Comparison of ENCODE assay signal across 8 cellular contexts in the genomic region with DNA sequence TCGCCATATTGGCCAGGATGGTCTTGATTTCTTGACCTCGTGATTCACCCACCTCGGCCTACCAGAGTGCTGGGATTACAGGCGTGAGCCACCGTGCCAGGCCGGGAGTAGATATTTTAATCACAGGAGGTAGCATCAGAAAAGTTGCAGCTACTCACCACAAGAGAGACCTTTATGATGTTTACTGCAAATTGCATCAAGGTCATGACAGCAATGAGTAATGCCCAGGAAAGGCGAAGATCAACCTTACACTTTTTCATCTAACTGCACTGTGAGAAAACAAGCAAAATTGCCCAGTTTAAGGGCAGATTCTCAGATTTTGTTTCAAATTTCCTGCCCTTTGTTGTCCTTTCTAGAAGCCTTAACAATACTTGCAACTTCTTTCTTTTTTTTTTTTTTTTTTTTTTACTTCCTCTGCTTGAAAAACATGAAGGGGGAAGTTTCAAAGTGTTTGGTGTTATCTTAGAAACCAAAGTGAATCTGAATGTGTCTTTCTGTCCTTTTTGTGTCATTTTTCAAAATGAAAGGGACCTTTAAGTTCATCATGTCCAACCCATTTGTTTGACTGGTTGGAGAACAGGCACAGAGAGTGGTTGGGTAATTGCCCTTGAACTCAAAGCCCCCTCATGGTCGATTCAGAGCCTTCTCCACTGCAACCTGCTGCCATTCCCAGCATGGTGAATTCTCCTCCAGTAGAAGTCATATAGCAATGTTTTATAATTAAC. TPM values are rescaled to one million over a fixed set of nuclear protein-coding genes. Genes with fewer than 3 reads are reported as not detected.
DNase-seq lines count a peak whose midpoint lies in the region; ATAC-seq, FAIRE-seq and TF ChIP-seq lines count a peak whose summit lies in the region.

No MANE protein-coding gene starts in this region.

- H3K9ac ChIP-seq in HepG2 (ENCODE audit: insufficient read depth, low read depth, low read length): 0 out of 2 replicates have a peak overlapping the region, but pooled peaks have one; percentile 26

- TF ChIP-seq CTCF in CD14-positive monocyte (IDR thresholded peaks at IDR 0.05) (no peak), HepG2 (CRISPR knock-in tag; IDR thresholded peaks at IDR 0.05) (no peak; the same call in 1 of the 2 replicates), type B pancreatic cell (conservative IDR thresholded peaks at IDR 0.05) (no peak)

- peaks cover 99% of the 10 kb centered on the region for H3K79me2 ChIP-seq in HepG2 (ENCODE audit: insufficient read depth, low read length)

- H3K4me3 Mint-ChIP-seq in CD14-positive monocyte (peak overlapping the region; percentile 43 to 80), type B pancreatic cell (no peak overlapping the region)
- H3K4me3 Mint-ChIP-seq in activated T-helper 17 cell treated with anti-CD3 and anti-CD28 coated beads, Interleukin-2, amount 50 U/mL, for 72 hours: peak overlapping the region; percentile 84

- peaks cover 16 to 73% of the 10 kb centered on the region in 2 experiments for H3K36me3 ChIP-seq in HepG2 (replicated peaks in 1 of 2; ENCODE audit: control insufficient read depth in 1 of 2, insufficient read depth in 2 of 2, low read length in 2 of 2)

- peak in 1 of 2 experiments; percentile 46; a peak in 2 of 4 replicates for TF ChIP-seq EP300 in HepG2 (IDR thresholded peaks at IDR 0.05; ENCODE audit: low read depth in 2 of 2, low read length in 2 of 2)
- TF ChIP-seq EP300 in HepG2 (CRISPR knock-in tag; IDR thresholded peaks at IDR 0.05; ENCODE audit: borderline replicate concordance): no peak

- H3K27ac Mint-ChIP-seq in CD14-positive monocyte: peak overlapping the region; percentile 91 to 96 (median 96)
- H3K27ac Mint-ChIP-seq in activated T-helper 17 cell treated with anti-CD3 and anti-CD28 coated beads, Interleukin-2, amount 50 U/mL, for 72 hours: peak overlapping the region; percentile 99
- H3K27ac Mint-ChIP-seq in type B pancreatic cell: no peak overlapping the region

- H3K4me1 Mint-ChIP-seq in CD14-positive monocyte (peaks cover 75% of the 10 kb centered on the region), type B pancreatic cell (ENCODE audit: unreplicated experiment) (peaks cover 38% of the 10 kb centered on the region)
- H3K4me1 Mint-ChIP-seq in activated T-helper 17 cell treated with anti-CD3 and anti-CD28 coated beads, Interleukin-2, amount 50 U/mL, for 72 hours: peaks cover 69% of the 10 kb centered on the region

- DNase-seq in CD14-positive monocyte (ENCODE audit: low spot score): peak; percentile 54
- DNase-seq in KBM-7: peak; percentile 64
- DNase-seq in HepG2 (ENCODE audit: low spot score): peak; percentile 66
- no peak for DNase-seq in NCI-H524 (lab: John Stamatoyannopoulos, UW)
- DNase-seq in NCI-H524 treated with DMSO at 0.1 percent for 48 hours (lab: John Stamatoyannopoulos, UW): no peak
- no peak for DNase-seq in type B pancreatic cell (ENCODE audit: extremely low spot score, unreplicated experiment)

- H2AFZ ChIP-seq in HepG2 (ENCODE audit: low read length): no peak overlapping the region

- no peaks in the 10 kb centered on the region for H3K27me3 ChIP-seq in HepG2 (ENCODE audit: control insufficient read depth in 1 of 2, insufficient read depth in 2 of 2, low read length in 2 of 2)

- peak overlapping the region; percentile 30 for H3K4me2 ChIP-seq in HepG2 (ENCODE audit: low read depth, low read length)

- H3K9me3 Mint-ChIP-seq in CD14-positive monocyte: no peaks in the 10 kb centered on the region
- H3K9me3 Mint-ChIP-seq in activated T-helper 17 cell treated with anti-CD3 and anti-CD28 coated beads, Interleukin-2, amount 50 U/mL, for 72 hours: no peaks in the 10 kb centered on the region
- no peaks in the 10 kb centered on the region for H3K9me3 Mint-ChIP-seq in type B pancreatic cell

- H3K4me3 ChIP-seq in HepG2 (replicated peaks in 1 of 3; ENCODE audit: insufficient read depth in 1 of 3, low read depth in 2 of 3, low read length in 3 of 3): peak overlapping the region in 1 of 3 experiments; percentile 12; a peak in 1 of 6 replicates

- peak; percentile 18 to 19; a peak in 2 of 4 replicates for TF ChIP-seq POLR2A in HepG2 (IDR thresholded peaks at IDR 0.05; ENCODE audit: insufficient read depth in 1 of 2, low read depth in 2 of 2, low read length in 2 of 2)

- no TSS peak for BruUV-seq in HepG2 (replicated peaks; lab: Mats Ljungman, UMichigan)

- 20% methylated on average over 8 of the region's 8 CpGs for WGBS in HepG2 (ENCODE audit: low lambda C conversion rate)

- peak; percentile 83 for ATAC-seq in activated T-helper 17 cell treated with anti-CD3 and anti-CD28 coated beads, Interleukin-2, amount 50 U/mL, for 72 hours (replicated peaks)
- ATAC-seq in HepG2: peak; percentile 75
- no peak for ATAC-seq in HG02852 (IDR thresholded peaks at IDR 0.05; ENCODE audit: unreplicated experiment)

- CTCF ChIA-PET in HepG2 (lab: Yijun Ruan, JAX; ENCODE audit: low intra/inter-chr PET ratio, low total read pairs): no interaction called here

- peaks cover 100% of the 10 kb centered on the region for H3K4me1 ChIP-seq in HepG2 (ENCODE audit: insufficient read depth, low read length)

- no peaks in the 10 kb centered on the region for H3K9me3 ChIP-seq in HepG2 (ENCODE audit: low read length)

- intact Hi-C loops in CD14-positive monocyte (cut with micrococcal nuclease) (no loop called here), HepG2 (cut with micrococcal nuclease; ENCODE audit: unreplicated experiment) (no loop called here)

- peaks cover 98% of the 10 kb centered on the region for H4K20me1 ChIP-seq in HepG2 (ENCODE audit: insufficient read depth, low read length)

- peaks cover 43 to 48% of the 10 kb centered on the region in 2 donors for H3K36me3 Mint-ChIP-seq in CD14-positive monocyte
- peaks cover 96% of the 10 kb centered on the region for H3K36me3 Mint-ChIP-seq in activated T-helper 17 cell treated with anti-CD3 and anti-CD28 coated beads, Interleukin-2, amount 50 U/mL, for 72 hours (ENCODE audit: low read depth)
- peaks cover 34% of the 10 kb centered on the region for H3K36me3 Mint-ChIP-seq in type B pancreatic cell

- no peak for TF ChIP-seq RAD21 in HepG2 (CRISPR knock-in tag; IDR thresholded peaks at IDR 0.05)

- peak; percentile 32 for FAIRE-seq in HepG2 (lab: Jason Lieb, UNC)

- POLR2A ChIA-PET in HepG2 (lab: Yijun Ruan, JAX): interaction anchor here (0.9 to 1.2 kb wide), 3 partner anchors 18 to 287 kb away, joined by 3 to 5 read pairs (median 4); no protein-coding TSS in a partner anchor

- H3K27me3 Mint-ChIP-seq in CD14-positive monocyte (ENCODE audit: low read depth in 3 of 3): no peaks in the 10 kb centered on the region
- no peaks in the 10 kb centered on the region for H3K27me3 Mint-ChIP-seq in activated T-helper 17 cell treated with anti-CD3 and anti-CD28 coated beads, Interleukin-2, amount 50 U/mL, for 72 hours
- H3K27me3 Mint-ChIP-seq in type B pancreatic cell: no peaks in the 10 kb centered on the region

- in situ Hi-C loops in KBM-7 (cut with MboI; ENCODE audit: low pct_unique_long_range_greater_than_20kb, low sequenced_read_pairs): no loop called here
- in situ Hi-C loops in HepG2 (cut with HindIII; ENCODE audit: extremely low pct_ligation_motif_present, low pct_unique_long_range_greater_than_20kb): no loop called here

- H3K27ac ChIP-seq in HepG2 (ENCODE audit: extremely low read length, insufficient read depth, low read length): peak overlapping the region; percentile 69

TF ChIP-seq in HepG2, 621 proteins besides CTCF, POLR2A, EP300 and RAD21 (continues in another document):
- TF ChIP-seq ZNF644 (CRISPR knock-in tag; IDR thresholded peaks at IDR 0.05; ENCODE audit: low read depth): peak; percentile 50; the same call in 1 of the 2 replicates
- no peak for TF ChIP-seq ZNF264 (CRISPR knock-in tag; IDR thresholded peaks at IDR 0.05)
- peak in 1 of 2 experiments; percentile 27; a peak in 1 of 4 replicates for TF ChIP-seq KLF16 (CRISPR knock-in tag; IDR thresholded peaks at IDR 0.05)
- no peak for TF ChIP-seq NONO (IDR thresholded peaks at IDR 0.05)
- TF ChIP-seq NONO (CRISPR knock-in tag; conservative IDR thresholded peaks at IDR 0.05): 0 out of 2 replicates have a peak, but pooled peaks have one; percentile 21
- no peak for TF ChIP-seq ZSCAN31 (CRISPR knock-in tag; IDR thresholded peaks at IDR 0.05; ENCODE audit: low read depth)
- TF ChIP-seq MTF1 (CRISPR knock-in tag; IDR thresholded peaks at IDR 0.05): no peak

RNA-seq across cellular contexts. Expression of a gene that starts 25.0 kb away (rescaled TPM):
- polyA plus RNA-seq in CD14-positive monocyte: 10 to 100 TPM; 46.6 to 60.3 TPM
- 10 to 100 TPM; 51.2 to 63.2 TPM for total RNA-seq in activated T-helper 17 cell treated with anti-CD3 and anti-CD28 coated beads, Interleukin-2, amount 50 U/mL, for 72 hours
- total RNA-seq in HepG2 (2016; rRNA removed; fragmentation: Illumina TruSeq; extraction: Trizol): 68.1 and 82.2 TPM in 2 replicates
- total RNA-seq in HepG2 (2016; cell fraction: cytosol; rRNA removed; fragmentation: Illumina TruSeq; extraction: Trizol; ENCODE audit: low read depth): 25.9 and 27.4 TPM in 2 replicates
- 66.0 and 82.3 TPM in 2 replicates for total RNA-seq in HepG2 (2016; cell fraction: insoluble cytoplasmic fraction; rRNA removed; fragmentation: Illumina TruSeq; extraction: Trizol)
- 67.6 and 68.8 TPM in 2 replicates for total RNA-seq in HepG2 (2016; cell fraction: membrane; rRNA removed; fragmentation: Illumina TruSeq; extraction: Trizol)
- total RNA-seq in HepG2 (2016; cell fraction: nucleus; rRNA removed; fragmentation: Illumina TruSeq; extraction: Trizol): 134 and 135 TPM in 2 replicates
- 187 and 204 TPM in 2 replicates for polyA plus RNA-seq in HepG2 (2011; rRNA removed)
- 141 and 194 TPM in 2 replicates for polyA plus RNA-seq in HepG2 (2011; cell fraction: cytosol; rRNA removed)
- 105 and 123 TPM in 2 replicates for polyA plus RNA-seq in HepG2 (2011; cell fraction: nucleus; rRNA removed)
- 125 and 162 TPM in 2 replicates for polyA plus RNA-seq in HepG2 (2012)
- polyA plus RNA-seq in HepG2 (2016; cell fraction: cytosol; fragmentation: Illumina TruSeq; extraction: Trizol; ENCODE audit: low read depth): 8.6 and 9.7 TPM in 2 replicates
- 68.0 and 70.0 TPM in 2 replicates for polyA plus RNA-seq in HepG2 (2016; cell fraction: insoluble cytoplasmic fraction; fragmentation: Illumina TruSeq; extraction: Trizol; ENCODE audit: low read depth)
- 38.2 and 38.9 TPM in 2 replicates for polyA plus RNA-seq in HepG2 (2016; cell fraction: membrane; fragmentation: Illumina TruSeq; extraction: Trizol; ENCODE audit: low read depth)
- polyA plus RNA-seq in HepG2 (2016; cell fraction: nucleus; fragmentation: Illumina TruSeq; extraction: Trizol; ENCODE audit: insufficient read depth, low read depth): 134 and 138 TPM in 2 replicates
- 24.1 and 399 TPM in 2 replicates for polyA minus RNA-seq in HepG2 (2011; rRNA and poly(A)+ RNA removed; ENCODE audit: low replicate concordance)
- polyA minus RNA-seq in HepG2 (2011; cell fraction: cytosol; rRNA and poly(A)+ RNA removed): 188 and 237 TPM in 2 replicates
- 353 and 432 TPM in 2 replicates for polyA minus RNA-seq in HepG2 (2011; cell fraction: nucleus; rRNA and poly(A)+ RNA removed)
- 21.8 and 26.1 TPM in 2 replicates for total RNA-seq in type B pancreatic cell (ENCODE audit: low replicate concordance)

Comparison
In these comparisons a context has a peak if more than half of its experiments do, and no peak if none do; other contexts are left out.
1. DNase-seq: peak in CD14-positive monocyte (single experiment), KBM-7 (single experiment) and HepG2 (single experiment); none in NCI-H524 (0 of 2), NCI-H524 treated with DMSO at 0.1 percent for 48 hours (single experiment) and type B pancreatic cell (single experiment).